13 cellular contexts compared by ENCODE assay signal in the genomic region with DNA sequence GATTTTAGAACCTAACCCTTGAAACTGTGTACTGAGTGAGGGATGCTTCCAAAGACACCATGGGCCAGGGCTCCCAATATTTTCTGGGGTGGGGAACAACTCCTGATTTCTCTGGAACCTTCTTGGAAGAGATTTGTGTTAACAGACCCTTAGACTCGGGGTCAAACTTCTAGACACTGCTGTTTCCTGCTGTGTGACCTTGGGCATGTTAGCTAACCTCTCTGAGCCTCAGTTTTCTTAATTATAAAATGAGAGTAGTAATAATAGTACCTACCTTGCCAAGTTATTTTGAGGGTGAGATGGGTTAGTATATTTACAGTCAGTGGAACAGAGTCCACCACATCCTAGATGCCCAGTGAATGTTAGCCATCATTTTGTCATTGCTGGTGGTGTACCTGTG. TPM values are rescaled to one million over a fixed set of nuclear protein-coding genes. Genes with fewer than 3 reads are reported as not detected.
DNase-seq lines count a peak whose midpoint lies in the region; ATAC-seq and TF ChIP-seq lines count a peak whose summit lies in the region.
"Had no signal": no experiment of that assay in that cellular context is flagged by ENCODE, and none has a peak within 500 bp of the region (broad histone marks: within the 10 kb centered on the region; RNA-seq: fewer than 3 reads in every experiment).

No MANE protein-coding gene starts in this region.

- DNase-seq in activated naive CD4-positive, alpha-beta T cell treated with anti-CD3 and anti-CD28 coated beads, Interleukin-2, amount 50 U/mL, for 16 hours = no peak
- no peak for DNase-seq in WERI-Rb-1
- DNase-seq in left lobe of liver (ENCODE audit: low spot score) = peak; percentile 7
- no peak for DNase-seq in NCI-H82 (lab: John Stamatoyannopoulos, UW)
- no peak for DNase-seq in Caco-2
- DNase-seq in OCI-M2 (lab: John Stamatoyannopoulos, UW; ENCODE audit: unreplicated experiment) = no peak
- DNase-seq: CD8-positive, alpha-beta memory T cell; DMS53; GF-D8; HFFc6 had no signal

- peak overlapping the region; percentile 35 for H3K27ac Mint-ChIP-seq in activated naive CD4-positive, alpha-beta T cell treated with anti-CD3 and anti-CD28 coated beads, Interleukin-2, amount 50 U/mL, for 24 hours
- no peak overlapping the region for H3K27ac Mint-ChIP-seq in Caco-2 (ENCODE audit: unreplicated experiment)
- H3K27ac Mint-ChIP-seq: HFFc6 had no signal

- BruUV-seq in Caco-2 (replicated peaks; lab: Mats Ljungman, UMichigan) = no TSS peak

- H3K9me3 ChIP-seq in HEK293 (ENCODE audit: control insufficient read depth, insufficient read depth, low read depth, low read length) (no peaks in the 10 kb centered on the region), WERI-Rb-1 (ENCODE audit: severe bottlenecking) (no peaks in the 10 kb centered on the region), Caco-2 (no peaks in the 10 kb centered on the region)
- H3K9me3 ChIP-seq: HAP-1 had no signal

- peaks cover 19 to 88% of the 10 kb centered on the region in 2 experiments; a peak in 2 of 3 replicates for H3K36me3 ChIP-seq in HEK293 (ENCODE audit: control insufficient read depth in 2 of 2, insufficient read depth in 1 of 2, low read length in 2 of 2)
- H3K36me3 ChIP-seq in WERI-Rb-1 = peaks cover 85% of the 10 kb centered on the region
- H3K36me3 ChIP-seq in Caco-2 (ENCODE audit: control insufficient read depth, insufficient read depth, low read length) = peaks cover 3% of the 10 kb centered on the region

- intact Hi-C loops in Caco-2 (cut with micrococcal nuclease; ENCODE audit: unreplicated experiment) = no loop called here

- H3K27me3 ChIP-seq in WERI-Rb-1 (ENCODE audit: insufficient read depth, low read depth, severe bottlenecking) = no peaks in the 10 kb centered on the region
- H3K27me3 ChIP-seq in Caco-2 (replicated peaks; ENCODE audit: control insufficient read depth, insufficient read depth, low read length) = no peaks in the 10 kb centered on the region

- H3K27ac ChIP-seq in HEK293 (ENCODE audit: extremely low read depth, low read depth, low read length) = no peak overlapping the region
- peak overlapping the region; percentile 95 for H3K27ac ChIP-seq in WERI-Rb-1

- peaks cover 4% of the 10 kb centered on the region for H3K4me1 Mint-ChIP-seq in activated naive CD4-positive, alpha-beta T cell treated with anti-CD3 and anti-CD28 coated beads, Interleukin-2, amount 50 U/mL, for 24 hours
- no peaks in the 10 kb centered on the region for H3K4me1 Mint-ChIP-seq in Caco-2 (ENCODE audit: low read depth, unreplicated experiment)

- TF ChIP-seq CTCF in HEK293 (tag by site-specific recombination; IDR thresholded peaks at IDR 0.05) (no peak), WERI-Rb-1 (IDR thresholded peaks at IDR 0.05; ENCODE audit: low read depth, low read length) (no peak), Caco-2 (IDR thresholded peaks at IDR 0.05; ENCODE audit: insufficient read depth in 1 of 2, low read depth in 1 of 2, low read length in 1 of 2, severe bottlenecking in 1 of 2, unreplicated experiment in 1 of 2) (no peak)

- H3K4me3 Mint-ChIP-seq in activated naive CD4-positive, alpha-beta T cell treated with anti-CD3 and anti-CD28 coated beads, Interleukin-2, amount 50 U/mL, for 24 hours = no peak overlapping the region
- H3K4me3 Mint-ChIP-seq in Caco-2 (ENCODE audit: unreplicated experiment) = no peak overlapping the region
- H3K4me3 Mint-ChIP-seq: CD8-positive, alpha-beta memory T cell; HFFc6 had no signal

- no peak overlapping the region for H3K4me3 ChIP-seq in HEK293 (ENCODE audit: low read depth, low read length)
- no peak overlapping the region for H3K4me3 ChIP-seq in WERI-Rb-1 (ENCODE audit: low read depth, low read length)
- H3K4me3 ChIP-seq in Caco-2 (ENCODE audit: low read depth, low read length) = no peak overlapping the region
- H3K4me3 ChIP-seq: HAP-1 had no signal

- no peaks in the 10 kb centered on the region for H3K27me3 Mint-ChIP-seq in activated naive CD4-positive, alpha-beta T cell treated with anti-CD3 and anti-CD28 coated beads, Interleukin-2, amount 50 U/mL, for 24 hours
- H3K27me3 Mint-ChIP-seq in Caco-2 (ENCODE audit: insufficient read depth, unreplicated experiment) = no peaks in the 10 kb centered on the region
- H3K27me3 Mint-ChIP-seq: CD8-positive, alpha-beta memory T cell had no signal

- peaks cover 10% of the 10 kb centered on the region for H3K36me3 Mint-ChIP-seq in activated naive CD4-positive, alpha-beta T cell treated with anti-CD3 and anti-CD28 coated beads, Interleukin-2, amount 50 U/mL, for 24 hours
- peaks cover 76% of the 10 kb centered on the region for H3K36me3 Mint-ChIP-seq in Caco-2 (ENCODE audit: insufficient read depth, unreplicated experiment)

- CTCF ChIA-PET in HEK293 (lab: Yijun Ruan, JAX) (no interaction called here), Caco-2 (lab: Charles Lee) (no interaction called here)

- POLR2A ChIA-PET in HEK293 (lab: Yijun Ruan, JAX) (no interaction called here), Caco-2 (lab: Charles Lee) (no interaction called here)

- no peaks in the 10 kb centered on the region for H3K9me3 Mint-ChIP-seq in activated naive CD4-positive, alpha-beta T cell treated with anti-CD3 and anti-CD28 coated beads, Interleukin-2, amount 50 U/mL, for 24 hours
- H3K9me3 Mint-ChIP-seq in Caco-2 (ENCODE audit: unreplicated experiment) = no peaks in the 10 kb centered on the region
- H3K9me3 Mint-ChIP-seq: CD8-positive, alpha-beta memory T cell; HFFc6 had no signal

- no peaks in the 10 kb centered on the region for H3K4me1 ChIP-seq in HEK293 (ENCODE audit: control insufficient read depth, insufficient read depth, low read length)
- H3K4me1 ChIP-seq in Caco-2 = no peaks in the 10 kb centered on the region
- H3K4me1 ChIP-seq: HAP-1 had no signal

- ATAC-seq in left lobe of liver = no peak

TF ChIP-seq in HEK293, 187 proteins besides CTCF, POLR2A, EP300 and RAD21:
- TF ChIP-seq ZNF768 (tag by site-specific recombination; IDR thresholded peaks at IDR 0.05) (peak; percentile 78), GLI2 (tag by site-specific recombination; IDR thresholded peaks at IDR 0.05; ENCODE audit: borderline replicate concordance, low read depth) (no peak)

RNA-seq across cellular contexts. Expression of a gene that starts 18.8 kb away (rescaled TPM):
- total RNA-seq in left lobe of liver (26.1 TPM), Caco-2 (2022) (68.7 and 70.8 TPM in 2 replicates)

RNA-seq across cellular contexts. Expression of a gene that starts 58.4 kb away (rescaled TPM):
- total RNA-seq in left lobe of liver = 11.0 TPM
- total RNA-seq in Caco-2 (2022) = 24.3 and 31.0 TPM in 2 replicates
